Comparison of ENCODE assay signal across 7 cellular contexts in the genomic region with DNA sequence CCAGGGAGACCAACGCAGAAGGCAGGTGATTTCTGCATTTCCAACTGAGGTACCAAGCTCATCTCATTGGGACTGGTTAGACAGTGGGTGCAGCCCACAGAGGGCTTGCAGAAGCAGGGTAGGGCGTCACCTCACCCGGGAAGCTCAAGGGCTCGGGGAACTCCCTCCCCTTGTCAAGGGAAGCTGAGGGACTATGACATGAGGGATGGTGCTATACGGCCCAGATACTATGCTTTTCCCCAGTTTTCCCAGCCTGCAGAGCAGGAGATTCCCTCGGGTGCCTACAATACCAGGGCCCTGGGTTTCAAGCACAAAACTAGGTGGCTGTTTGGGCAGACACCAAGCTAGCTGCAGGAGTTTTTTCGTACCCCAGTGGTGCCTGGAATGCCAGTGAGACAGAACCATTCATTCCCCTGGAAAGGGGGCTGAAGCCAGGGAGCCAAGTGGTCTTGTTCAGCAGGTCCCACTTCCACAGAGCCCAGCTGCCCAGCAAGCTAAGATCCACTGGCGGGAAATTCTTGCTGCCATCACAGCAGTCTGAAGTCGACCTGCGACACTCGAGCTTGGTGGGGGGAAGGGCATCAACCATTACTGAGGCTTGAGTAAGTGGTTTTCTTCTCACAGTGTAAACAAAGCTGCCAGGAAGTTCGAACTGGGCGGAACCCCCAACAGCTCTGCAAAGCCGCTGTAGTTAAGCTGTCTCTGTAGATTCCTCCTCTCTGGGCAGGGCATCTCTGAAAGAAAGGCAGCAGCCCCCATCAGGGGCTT.
A peak's percentile ranks its signal among the peaks of the same experiment; 100 is the strongest.
DNase-seq lines count a peak whose midpoint lies in the region; FAIRE-seq and TF ChIP-seq lines count a peak whose summit lies in the region.
"Not testable (repeated sequence)": the region's sequence is repeated elsewhere in the genome, so short reads cannot be mapped to it uniquely, and the experiment has no call there.

No MANE protein-coding gene starts in this region.

- not testable (repeated sequence) for H3K9ac ChIP-seq in H9 (ENCODE audit: extremely low read depth, insufficient read length, low read length); kidney (ENCODE audit: low read length in 2 of 2)

- not testable (repeated sequence) for H3K4me2 ChIP-seq in H9 (ENCODE audit: insufficient read depth, insufficient read length, low read length)

- H4K5ac ChIP-seq in H9 (ENCODE audit: insufficient read length, low read depth, low read length) = not testable (repeated sequence)

- peak overlapping the region; percentile 1 for H2AFZ ChIP-seq in H9 (ENCODE audit: low read length)

- not testable (repeated sequence) for FAIRE-seq in kidney (lab: Jason Lieb, UNC); small intestine (lab: Jason Lieb, UNC)

- DNase-seq in H9 = peak; percentile 63
- DNase-seq in NCI-H748 (lab: John Stamatoyannopoulos, UW; ENCODE audit: unreplicated experiment) = peak; percentile 54
- DNase-seq in activated CD4-positive, alpha-beta T cell treated with anti-CD3 and anti-CD28 coated beads for 4 hours = peak; percentile 4 to 5
- DNase-seq in activated effector memory CD4-positive, alpha-beta T cell treated with Interleukin-2 at 50 U/mL for 16 hours = peak; percentile 35
- peak; percentile 5 for DNase-seq in effector CD4-positive, alpha-beta T cell
- peak; percentile 58 for DNase-seq in kidney
- DNase-seq in small intestine = peak; percentile 48

- H2BK15ac ChIP-seq in H9 (ENCODE audit: low read depth, low read length) = not testable (repeated sequence)

- H3K9me3 ChIP-seq in H9 (ENCODE audit: control insufficient read depth, low read depth, low read length); kidney (ENCODE audit: control insufficient read depth in 1 of 2, low read length in 2 of 2); small intestine (ENCODE audit: control insufficient read depth, low read depth): not testable (repeated sequence)

- H3K4me1 ChIP-seq in H9 (ENCODE audit: insufficient read depth, low read length); kidney (ENCODE audit: control insufficient read depth in 1 of 2, insufficient read depth in 1 of 2, low read depth in 1 of 2, low read length in 2 of 2); small intestine (ENCODE audit: control insufficient read depth in 2 of 2, insufficient read depth in 1 of 2, low read depth in 1 of 2, low read length in 1 of 2): not testable (repeated sequence)

- H3K79me2 ChIP-seq in H9 (ENCODE audit: insufficient read depth, low read length) = not testable (repeated sequence)

- H3K18ac ChIP-seq in H9 (ENCODE audit: insufficient read length, low read depth, low read length) = peak overlapping the region; percentile 70

- not testable (repeated sequence) for H3K4ac ChIP-seq in H9 (ENCODE audit: low read depth, low read length)

- not testable (repeated sequence) for H3K27me3 ChIP-seq in H9 (ENCODE audit: insufficient read depth, low read length); small intestine (ENCODE audit: control insufficient read depth in 2 of 2, insufficient read depth in 2 of 2, low read length in 2 of 2)

- H4K20me1 ChIP-seq in H9 (ENCODE audit: control insufficient read depth, insufficient read depth, insufficient read length) = not testable (repeated sequence)

- H3K27ac ChIP-seq in H9 (ENCODE audit: insufficient read length, low read depth, low read length); kidney (ENCODE audit: low read depth in 2 of 2, low read length in 2 of 2); small intestine (ENCODE audit: low read depth in 1 of 2, low read length in 1 of 2): not testable (repeated sequence)

- not testable (repeated sequence) for H2BK120ac ChIP-seq in H9 (ENCODE audit: low read depth, low read length, poor library complexity, severe bottlenecking)

- WGBS in H9 (ENCODE audit: extremely low coverage, insufficient read length, low lambda C conversion rate) = no CpG with 5 or more reads among the region's 14 CpGs
- WGBS in small intestine, 3 donors = 59 to 75% (median 69%) methylated on average over 14 of the region's 14 CpGs

- not testable (repeated sequence) for TF ChIP-seq CTCF in H9 (conservative IDR thresholded peaks at IDR 0.05); kidney (IDR thresholded peaks at IDR 0.05; ENCODE audit: borderline replicate concordance, extremely low read depth, insufficient read depth)

- not testable (repeated sequence) for H3K79me1 ChIP-seq in H9 (ENCODE audit: insufficient read depth, low read depth, low read length, poor library complexity, severe bottlenecking)

- not testable (repeated sequence) for H3K4me3 Mint-ChIP-seq in H9

- H3K23me2 ChIP-seq in H9 (ENCODE audit: insufficient read length, low read depth, low read length, poor library complexity, severe bottlenecking) = not testable (repeated sequence)

- H2BK5ac ChIP-seq in H9 (ENCODE audit: insufficient read length, low read length) = not testable (repeated sequence)

- not testable (repeated sequence) for H4K91ac ChIP-seq in H9 (ENCODE audit: insufficient read length, low read depth, low read length)

- not testable (repeated sequence) for H3K4me3 ChIP-seq in kidney (ENCODE audit: low read length in 2 of 2); small intestine (ENCODE audit: low read depth in 1 of 2, low read length in 2 of 2)

- H3K27ac Mint-ChIP-seq in H9 = peak overlapping the region in 1 of 3 experiments; percentile 80; a peak in 1 of 7 replicates

- H3K56ac ChIP-seq in H9 (ENCODE audit: insufficient read length, low read depth, low read length) = not testable (repeated sequence)

- peaks cover 17 to 28% of the 10 kb centered on the region in 2 experiments; a peak in 4 of 5 replicates for H3K9me3 Mint-ChIP-seq in H9

- H3K4me1 Mint-ChIP-seq in H9 = peaks cover 12 to 21% of the 10 kb centered on the region in 2 experiments

- H3K36me3 Mint-ChIP-seq in H9 (ENCODE audit: insufficient read depth in 1 of 3, low read depth in 3 of 3) = peaks cover 2 to 12% (median 5%) of the 10 kb centered on the region in 3 experiments; a peak in 6 of 7 replicates

- not testable (repeated sequence) for H3K36me3 ChIP-seq in kidney (ENCODE audit: control insufficient read depth in 1 of 2, insufficient read depth in 2 of 2, low read length in 2 of 2); small intestine (ENCODE audit: control insufficient read depth in 2 of 2, insufficient read depth in 2 of 2, low read length in 2 of 2)

- peak overlapping the region; percentile 77 for H4K8ac ChIP-seq in H9 (replicated peaks; ENCODE audit: insufficient read length, low read depth, low read length)

- not testable (repeated sequence) for H3K23ac ChIP-seq in H9 (ENCODE audit: insufficient read length, low read depth, low read length)

- H3K27me3 Mint-ChIP-seq in H9 (ENCODE audit: low read depth) = not testable (repeated sequence)

- intact Hi-C loops in kidney (cut with DNase I) = not testable (repeated sequence)

- not testable (repeated sequence) for H2AK5ac ChIP-seq in H9 (ENCODE audit: insufficient read length, low read length)

- not testable (repeated sequence) for H3T11ph ChIP-seq in H9 (ENCODE audit: low read length)

- H2BK20ac ChIP-seq in H9 (ENCODE audit: low read depth, low read length, poor library complexity, severe bottlenecking) = not testable (repeated sequence)

- peak overlapping the region; percentile 92; the same call in 1 of the 2 replicates for H3K14ac ChIP-seq in H9 (ENCODE audit: insufficient read depth, low read length)

- H2BK12ac ChIP-seq in H9 (ENCODE audit: insufficient read length, low read depth, low read length) = peak overlapping the region; percentile 20

Comparison
In these comparisons a context has a peak if more than half of its experiments do, and no peak if none do; other contexts are left out.
1. DNase-seq: peak in every context shown above with its lines; median percentile 63 in H9; 58 in kidney; 54 in NCI-H748; 48 in small intestine; 35 in activated effector memory CD4-positive, alpha-beta T cell treated with Interleukin-2 at 50 U/mL for 16 hours; 5 in effector CD4-positive, alpha-beta T cell; 4 in activated CD4-positive, alpha-beta T cell treated with anti-CD3 and anti-CD28 coated beads for 4 hours.